Comparison of ENCODE assay signal across 8 cellular contexts in genomic region chr17:44557653-44558285, GRCh38. TPM values are rescaled to one million over a fixed set of nuclear protein-coding genes. Genes with fewer than 3 reads are reported as not detected.
A peak's percentile ranks its signal among the peaks of the same experiment; 100 is the strongest.
DNase-seq lines count a peak whose midpoint lies in the region; ATAC-seq and TF ChIP-seq lines count a peak whose summit lies in the region.

No MANE protein-coding gene starts in this region.

- TF ChIP-seq CTCF in WI38 (IDR thresholded peaks at IDR 0.05; ENCODE audit: low read depth, low read length) (no peak), uterus (IDR thresholded peaks at IDR 0.05) (no peak)

- CTCF ChIA-PET in CD4-positive, alpha-beta memory T cell (lab: Charles Lee; ENCODE audit: partially characterized antibody) = interaction anchor here (1.7 kb wide), 1 partner anchor 25 kb away, joined by 4 read pairs; no protein-coding TSS in a partner anchor

- POLR2A ChIA-PET in CD4-positive, alpha-beta memory T cell (lab: Charles Lee; ENCODE audit: partially characterized antibody) = interaction anchor here (1.2 kb wide), 1 partner anchor 132 kb away, joined by 3 read pairs; the partner anchor contains the start of gene CCDC43

- TF ChIP-seq POLR2A in uterus (IDR thresholded peaks at IDR 0.05) = no peak

- H3K27me3 Mint-ChIP-seq in CD4-positive, alpha-beta memory T cell = peaks cover 54 to 57% of the 10 kb centered on the region in 2 donors
- peaks cover 51 to 82% of the 10 kb centered on the region in 2 donors for H3K27me3 Mint-ChIP-seq in effector memory CD8-positive, alpha-beta T cell

- no peaks in the 10 kb centered on the region for H3K9me3 Mint-ChIP-seq in CD4-positive, alpha-beta memory T cell
- no peaks in the 10 kb centered on the region for H3K9me3 Mint-ChIP-seq in effector memory CD8-positive, alpha-beta T cell

- H3K27ac ChIP-seq in CD4-positive, alpha-beta memory T cell (ENCODE audit: low read depth, low read length) = no peak overlapping the region
- H3K27ac ChIP-seq in mucosa of rectum (ENCODE audit: low read depth in 2 of 2, low read length in 2 of 2) = peak overlapping the region in 1 of 2 donors; percentile 23
- H3K27ac ChIP-seq in uterus = peak overlapping the region; percentile 88 to 89

- peak overlapping the region in 1 of 7 donors; percentile 15 for H3K27ac Mint-ChIP-seq in CD4-positive, alpha-beta memory T cell
- H3K27ac Mint-ChIP-seq in effector memory CD8-positive, alpha-beta T cell = peak overlapping the region in 1 of 2 donors; percentile 86

- no peaks in the 10 kb centered on the region for H3K9me3 ChIP-seq in CD4-positive, alpha-beta memory T cell (ENCODE audit: control insufficient read depth in 1 of 2, low read length in 2 of 2)
- no peaks in the 10 kb centered on the region for H3K9me3 ChIP-seq in mucosa of rectum (ENCODE audit: control insufficient read depth in 2 of 2, low read length in 2 of 2)
- H3K9me3 ChIP-seq in uterus = no peaks in the 10 kb centered on the region

- H3K36me3 Mint-ChIP-seq in CD4-positive, alpha-beta memory T cell = peaks cover 0 to 2% of the 10 kb centered on the region in 2 donors
- H3K36me3 Mint-ChIP-seq in effector memory CD8-positive, alpha-beta T cell (ENCODE audit: insufficient read depth) = peaks cover 15% of the 10 kb centered on the region

- H3K27me3 ChIP-seq in CD4-positive, alpha-beta memory T cell (ENCODE audit: insufficient read depth, low read length) = no peaks in the 10 kb centered on the region
- H3K27me3 ChIP-seq in mucosa of rectum (ENCODE audit: control insufficient read depth in 2 of 2, insufficient read depth in 2 of 2, low read length in 2 of 2) (peaks cover 16 to 29% of the 10 kb centered on the region in 2 donors), uterus (no peaks in the 10 kb centered on the region)

- H3K4me3 ChIP-seq in CD4-positive, alpha-beta memory T cell (ENCODE audit: low read length in 2 of 2) = peak overlapping the region in 1 of 2 donors; percentile 28
- peak overlapping the region; percentile 77 for H3K4me3 ChIP-seq in WI38 (ENCODE audit: low read depth, low read length)
- H3K4me3 ChIP-seq in mucosa of rectum (ENCODE audit: low read length in 2 of 2) = peak overlapping the region; percentile 60 to 69
- H3K4me3 ChIP-seq in uterus = peak overlapping the region; percentile 61 to 83

- no peaks in the 10 kb centered on the region for H3K36me3 ChIP-seq in CD4-positive, alpha-beta memory T cell (ENCODE audit: insufficient read depth, low read length)
- H3K36me3 ChIP-seq in mucosa of rectum (ENCODE audit: control insufficient read depth in 2 of 2, insufficient read depth in 2 of 2, low read length in 2 of 2) = no peaks in the 10 kb centered on the region
- H3K36me3 ChIP-seq in uterus = no peaks in the 10 kb centered on the region

- peak overlapping the region; percentile 86 to 92 (median 88) for H3K4me3 Mint-ChIP-seq in CD4-positive, alpha-beta memory T cell
- H3K4me3 Mint-ChIP-seq in effector memory CD8-positive, alpha-beta T cell = peak overlapping the region; percentile 97 to 98

- ATAC-seq in HG02798 (IDR thresholded peaks at IDR 0.05; ENCODE audit: poor library complexity, unreplicated experiment) (peak; percentile 25), GM21528 (IDR thresholded peaks at IDR 0.05; ENCODE audit: low FRiP score, unreplicated experiment) (no peak)
- peak; percentile 53 for ATAC-seq in effector memory CD8-positive, alpha-beta T cell (replicated peaks)

- intact Hi-C loops in CD4-positive, alpha-beta memory T cell (cut with micrococcal nuclease) = no loop called here
- intact Hi-C loops in uterus (cut with DNase I; ENCODE audit: low total_unique reads) = no loop called here

- H3K9ac ChIP-seq in mucosa of rectum (ENCODE audit: low read depth in 1 of 2, low read length in 2 of 2) = no peak overlapping the region

- H3K4me1 ChIP-seq in CD4-positive, alpha-beta memory T cell (ENCODE audit: insufficient read depth, low read length) = peaks cover 16% of the 10 kb centered on the region
- H3K4me1 ChIP-seq in mucosa of rectum (ENCODE audit: control insufficient read depth in 2 of 2, insufficient read depth in 2 of 2, low read length in 2 of 2) (peaks cover 8 to 10% of the 10 kb centered on the region in 2 donors), uterus (no peaks in the 10 kb centered on the region)

- peak in 2 of 5 donors; percentile 12 to 23 for DNase-seq in CD4-positive, alpha-beta memory T cell
- peak; percentile 23 to 32 (median 24) for DNase-seq in effector memory CD8-positive, alpha-beta T cell
- DNase-seq in uterus (peak; percentile 36 to 38), NCI-H187 (lab: John Stamatoyannopoulos, UW) (no peak)

- H3K4me1 Mint-ChIP-seq in CD4-positive, alpha-beta memory T cell = peaks cover 12 to 33% (median 21%) of the 10 kb centered on the region in 4 donors
- H3K4me1 Mint-ChIP-seq in effector memory CD8-positive, alpha-beta T cell (ENCODE audit: low read depth in 2 of 2) = peaks cover 24 to 27% of the 10 kb centered on the region in 2 donors

RNA-seq across cellular contexts. Expression of gene FZD2, which starts 0.5 kb away (rescaled TPM):
- total RNA-seq in CD4-positive, alpha-beta memory T cell = not detected
- not detected for polyA plus RNA-seq in CD4-positive, alpha-beta memory T cell
- total RNA-seq in uterus = 10 to 100 TPM in 2 of 4 donors, 1 to 10 TPM in 1, under 1 TPM in 1; 0.26 to 22.8 (median 9.0) TPM

RNA-seq across cellular contexts. Expression of gene GPATCH8, which starts 54.6 kb away (rescaled TPM):
- 10 to 100 TPM; 69.8 to 70.6 TPM for total RNA-seq in CD4-positive, alpha-beta memory T cell
- 10 to 100 TPM; 12.9 to 75.8 TPM for polyA plus RNA-seq in CD4-positive, alpha-beta memory T cell
- total RNA-seq in uterus = 10 to 100 TPM; 26.9 to 90.0 (median 77.8) TPM

Comparison
In these comparisons a context has a peak if more than half of its experiments do, and no peak if none do; other contexts are left out.
1. DNase-seq: peak in effector memory CD8-positive, alpha-beta T cell (3 of 3) and uterus (2 of 2); none in NCI-H187 (0 of 2).